9 cellular contexts compared by ENCODE assay signal in the genomic region with DNA sequence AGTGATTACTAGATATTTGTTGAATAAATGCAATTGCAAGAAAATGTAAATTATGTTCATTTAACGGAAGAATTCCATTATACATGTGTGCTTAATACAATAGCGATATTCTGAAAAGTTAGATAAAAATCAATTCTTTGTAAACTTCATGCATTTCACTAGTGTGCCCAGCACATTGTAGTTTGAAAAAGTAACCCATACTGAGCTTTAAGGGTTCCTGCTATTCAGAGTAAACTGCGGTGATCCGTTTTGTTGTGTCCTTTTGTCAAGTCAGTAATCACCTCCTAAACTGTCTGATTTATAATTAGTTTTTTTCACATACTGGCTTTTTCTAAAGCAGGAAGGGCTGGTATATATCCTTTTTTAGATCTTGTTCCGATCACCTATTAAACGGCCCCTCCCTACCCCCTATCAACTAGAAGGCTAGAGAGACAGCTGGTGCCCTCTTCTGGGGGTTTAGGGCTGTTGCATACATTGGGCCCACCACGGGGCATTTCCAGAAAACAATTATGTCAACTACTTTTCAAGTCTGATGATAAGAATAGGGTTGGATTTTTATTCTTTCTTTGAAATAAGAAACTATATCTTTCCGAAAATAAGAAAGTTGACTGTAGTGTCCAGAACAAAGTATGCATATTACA. TPM values are rescaled to one million over a fixed set of nuclear protein-coding genes. Genes with fewer than 3 reads are reported as not detected.
DNase-seq lines count a peak whose midpoint lies in the region; ATAC-seq and TF ChIP-seq lines count a peak whose summit lies in the region.
"Had no signal": no experiment of that assay in that cellular context is flagged by ENCODE, and none has a peak within 500 bp of the region (broad histone marks: within the 10 kb centered on the region; RNA-seq: fewer than 3 reads in every experiment).

No MANE protein-coding gene starts in this region.

- TF ChIP-seq POLR2A in body of pancreas (IDR thresholded peaks at IDR 0.05) = no peak

- H3K9me3 ChIP-seq in body of pancreas = no peaks in the 10 kb centered on the region

- DNase-seq in stimulated activated CD4-positive, alpha-beta T cell treated with anti-CD3 and anti-CD28 coated beads, Interleukin-15, amount 100 ng/mL, for 24 hours = peak; percentile 12
- DNase-seq in stimulated activated CD4-positive, alpha-beta T cell treated with anti-CD3 and anti-CD28 coated beads, Interleukin-1b, Interleukin-23, amount 100 ng/mL, for 48 hours = no peak
- peak; percentile 5 for DNase-seq in LoVo (ENCODE audit: low spot score)
- DNase-seq in body of pancreas = peak; percentile 19 to 44 (median 21)
- DNase-seq in left lobe of liver (ENCODE audit: low spot score) = peak; percentile 44
- no peak for DNase-seq in dedifferentiated amniotic fluid mesenchymal stem cell (ENCODE audit: extremely low spot score)

- H3K4me1 ChIP-seq in body of pancreas = no peaks in the 10 kb centered on the region

- 21 to 29% methylated on average over 8 of the region's 8 CpGs for WGBS in body of pancreas, 2 donors

- no peaks in the 10 kb centered on the region for H3K36me3 ChIP-seq in body of pancreas (replicated peaks in 1 of 2; ENCODE audit: insufficient read depth in 1 of 2, low read depth in 2 of 2)

- peak in 6 of 7 experiments; percentile 22 to 52 (median 40) for TF ChIP-seq CTCF in body of pancreas (IDR thresholded peaks at IDR 0.05)

- no peak overlapping the region for H3K27ac ChIP-seq in body of pancreas

- H3K27me3 ChIP-seq in body of pancreas = no peaks in the 10 kb centered on the region

- ATAC-seq in body of pancreas (no peak), left lobe of liver (peak; percentile 98), GM21528 (IDR thresholded peaks at IDR 0.05; ENCODE audit: low FRiP score, unreplicated experiment) (no peak), GM19035 (IDR thresholded peaks at IDR 0.05; ENCODE audit: unreplicated experiment) (no peak)
- ATAC-seq: stimulated activated naive CD8-positive, alpha-beta T cell treated with anti-CD3 and anti-CD28 coated beads, Interleukin-15, amount 100 ng/mL, for 72 hours had no signal

- H3K4me3 ChIP-seq in body of pancreas = no peak overlapping the region

- intact Hi-C loops in body of pancreas (cut with DNase I) = no loop called here

RNA-seq across cellular contexts. Expression of a gene that starts 7.0 kb away (rescaled TPM):
- total RNA-seq in body of pancreas = not detected
- not detected for total RNA-seq in left lobe of liver

Comparison
In these comparisons a context has a peak if more than half of its experiments do, and no peak if none do; other contexts are left out.
1. DNase-seq: peak in stimulated activated CD4-positive, alpha-beta T cell treated with anti-CD3 and anti-CD28 coated beads, Interleukin-15, amount 100 ng/mL, for 24 hours (single experiment), LoVo (single experiment), body of pancreas (4 of 4) and left lobe of liver (single experiment); none in stimulated activated CD4-positive, alpha-beta T cell treated with anti-CD3 and anti-CD28 coated beads, Interleukin-1b, Interleukin-23, amount 100 ng/mL, for 48 hours (single experiment) and dedifferentiated amniotic fluid mesenchymal stem cell (single experiment).